Comparison of ENCODE assay signal across 8 cellular contexts in the genomic region with DNA sequence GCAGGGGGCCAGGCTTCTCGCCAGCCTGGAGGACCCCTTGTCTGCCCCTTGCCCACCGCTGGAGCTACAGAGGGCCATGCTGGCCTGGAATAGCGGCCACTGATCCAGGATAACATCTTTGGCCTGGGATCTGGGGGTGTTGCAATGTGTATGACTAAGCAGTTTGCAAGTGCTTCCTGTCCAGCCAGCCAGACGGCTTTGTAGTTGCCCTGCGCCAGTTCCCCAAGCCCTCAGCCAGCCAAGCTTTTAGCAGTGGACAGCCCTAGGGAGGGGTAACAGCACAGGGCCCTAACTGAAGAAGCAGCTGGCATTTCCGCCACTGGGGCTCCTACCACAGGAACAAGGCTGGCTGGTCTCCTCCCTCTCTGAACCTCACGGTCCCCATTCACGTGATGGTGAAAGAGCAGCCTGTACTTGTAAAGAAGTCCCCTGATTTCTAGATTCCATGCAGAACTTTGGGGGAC. TPM values are rescaled to one million over a fixed set of nuclear protein-coding genes. Genes with fewer than 3 reads are reported as not detected.
DNase-seq lines count a peak whose midpoint lies in the region; ATAC-seq and TF ChIP-seq lines count a peak whose summit lies in the region.

No MANE protein-coding gene starts in this region.

- peaks cover 68% of the 10 kb centered on the region for H3K36me3 ChIP-seq in CD8-positive, alpha-beta T cell (ENCODE audit: insufficient read depth, low read length)
- peaks cover 11% of the 10 kb centered on the region for H3K36me3 ChIP-seq in H7 (replicated peaks; ENCODE audit: control insufficient read depth, insufficient read depth, low read length)

- H3K4me3 Mint-ChIP-seq in CD8-positive, alpha-beta T cell: no peak overlapping the region

- CTCF ChIA-PET in CD8-positive, alpha-beta T cell (lab: Charles Lee): no interaction called here

- H3K27me3 ChIP-seq in CD8-positive, alpha-beta T cell (ENCODE audit: insufficient read depth, low read length): no peaks in the 10 kb centered on the region
- no peaks in the 10 kb centered on the region for H3K27me3 ChIP-seq in H7 (ENCODE audit: control insufficient read depth, insufficient read depth, low read length)

- TF ChIP-seq CTCF in CD8-positive, alpha-beta T cell (IDR thresholded peaks at IDR 0.05): no peak

- H3K36me3 Mint-ChIP-seq in CD8-positive, alpha-beta T cell: peaks cover 78% of the 10 kb centered on the region

- H3K27me3 Mint-ChIP-seq in CD8-positive, alpha-beta T cell (ENCODE audit: low read depth): no peaks in the 10 kb centered on the region

- no peak for ATAC-seq in CD8-positive, alpha-beta T cell
- no peak for ATAC-seq in HG02623 (IDR thresholded peaks at IDR 0.05; ENCODE audit: unreplicated experiment)

- no peak overlapping the region for H3K4me3 ChIP-seq in CD8-positive, alpha-beta T cell (ENCODE audit: low read depth, low read length)
- no peak overlapping the region for H3K4me3 ChIP-seq in H7 (ENCODE audit: insufficient read depth, low read depth, low read length)

- POLR2A ChIA-PET in CD8-positive, alpha-beta T cell (lab: Charles Lee): no interaction called here

- DNase-seq in CD8-positive, alpha-beta T cell: no peak
- DNase-seq in NCI-H226: peak; percentile 82
- DNase-seq in lung microvascular endothelial cell (ENCODE audit: low read depth in 2 of 2): peak; percentile 92 to 93
- DNase-seq in activated effector memory CD4-positive, alpha-beta T cell treated with Interleukin-2 at 50 U/mL for 16 hours: no peak
- no peak for DNase-seq in H7
- no peak for DNase-seq in NCI-H524 (lab: John Stamatoyannopoulos, UW)

- no peaks in the 10 kb centered on the region for H3K9me3 ChIP-seq in CD8-positive, alpha-beta T cell (ENCODE audit: low read length)

- H3K9me3 Mint-ChIP-seq in CD8-positive, alpha-beta T cell: no peaks in the 10 kb centered on the region

- no peak overlapping the region for H3K27ac ChIP-seq in CD8-positive, alpha-beta T cell (ENCODE audit: low read depth, low read length)
- peak overlapping the region; percentile 83 for H3K27ac ChIP-seq in cingulate gyrus (ENCODE audit: low read depth, low read length)

- H3K4me1 Mint-ChIP-seq in CD8-positive, alpha-beta T cell (ENCODE audit: low read depth): peaks cover 3% of the 10 kb centered on the region

- peak overlapping the region; percentile 2 for H3K27ac Mint-ChIP-seq in CD8-positive, alpha-beta T cell

- no peaks in the 10 kb centered on the region for H3K4me1 ChIP-seq in CD8-positive, alpha-beta T cell (ENCODE audit: insufficient read depth, low read length)

- intact Hi-C loops in CD8-positive, alpha-beta T cell (cut with DNase I, micrococcal nuclease): no loop called here

RNA-seq across cellular contexts. Expression of gene UQCR10, which starts 32.1 kb away (rescaled TPM):
- total RNA-seq in CD8-positive, alpha-beta T cell: 10 to 100 TPM; 24.5 to 29.4 TPM
- 74.5 and 85.9 TPM in 2 replicates for total RNA-seq in lung microvascular endothelial cell
- 108 and 170 TPM in 2 replicates for total RNA-seq in H7 (2014; rRNA removed; shearing (Covaris generic))

RNA-seq across cellular contexts. Expression of gene ZMAT5, which starts 32.4 kb away (rescaled TPM):
- 1 to 10 TPM; 4.3 to 5.2 TPM for total RNA-seq in CD8-positive, alpha-beta T cell
- 12.4 and 14.1 TPM in 2 replicates for total RNA-seq in lung microvascular endothelial cell
- total RNA-seq in H7 (2014; rRNA removed; shearing (Covaris generic)): 35.6 and 38.5 TPM in 2 replicates

RNA-seq across cellular contexts. Expression of gene ASCC2, which starts 38.8 kb away (rescaled TPM):
- 10 to 100 TPM; 66.2 to 76.5 TPM for total RNA-seq in CD8-positive, alpha-beta T cell
- 18.1 and 23.0 TPM in 2 replicates for total RNA-seq in lung microvascular endothelial cell
- 26.7 and 27.2 TPM in 2 replicates for total RNA-seq in H7 (2014; rRNA removed; shearing (Covaris generic))

Comparison
In these comparisons a context has a peak if more than half of its experiments do, and no peak if none do; other contexts are left out.
1. DNase-seq: peak in NCI-H226 (single experiment) and lung microvascular endothelial cell (2 of 2); none in CD8-positive, alpha-beta T cell (0 of 7), activated effector memory CD4-positive, alpha-beta T cell treated with Interleukin-2 at 50 U/mL for 16 hours (single experiment), H7 (single experiment) and NCI-H524 (0 of 2).